ENCODE assay signal across 9 cellular contexts in genomic region chr21:34807881-34808568, GRCh38.
A peak's percentile ranks its signal among the peaks of the same experiment; 100 is the strongest.
DNase-seq lines count a peak whose midpoint lies in the region; ATAC-seq, FAIRE-seq and TF ChIP-seq lines count a peak whose summit lies in the region.
"Had no signal": no experiment of that assay in that cellular context is flagged by ENCODE, and none has a peak within 500 bp of the region (broad histone marks: within the 10 kb centered on the region; RNA-seq: fewer than 3 reads in every experiment).

No MANE protein-coding gene starts in this region.

- peak; percentile 50 to 70 for DNase-seq in A549 (ENCODE audit: low read depth in 1 of 2, low spot score in 1 of 2)
- peak; percentile 86 for DNase-seq in activated CD4-positive, alpha-beta T cell treated with anti-CD3 and anti-CD28 coated beads for 36 hours
- DNase-seq in choroid plexus epithelial cell (ENCODE audit: low read depth): peak; percentile 96
- DNase-seq in sciatic nerve (ENCODE audit: low spot score): no peak
- DNase-seq in cortex of kidney (lab: John Stamatoyannopoulos, UW): no peak
- DNase-seq in DMS153 (lab: John Stamatoyannopoulos, UW): no peak
- no peak for DNase-seq in hippocampal formation (lab: John Stamatoyannopoulos, UW)

- peak overlapping the region; percentile 87 for H3K27ac Mint-ChIP-seq in activated CD4-positive, alpha-beta T cell treated with anti-CD3 and anti-CD28 coated beads for 36 hours

- TF ChIP-seq EP300 in A549 (IDR thresholded peaks at IDR 0.05): peak in 1 of 2 experiments; percentile 30; a peak in 2 of 5 replicates

- H3K4me3 Mint-ChIP-seq in activated CD4-positive, alpha-beta T cell treated with anti-CD3 and anti-CD28 coated beads for 36 hours: peak overlapping the region; percentile 27

- peak; percentile 78 to 88 for ATAC-seq in A549
- peak; percentile 34 for ATAC-seq in HG03442 (IDR thresholded peaks at IDR 0.05; ENCODE audit: unreplicated experiment)
- ATAC-seq in activated CD4-positive, alpha-beta T cell treated with anti-CD3 and anti-CD28 coated beads for 36 hours: peak; percentile 54
- ATAC-seq in sciatic nerve: peak; percentile 51

- peak overlapping the region; percentile 95 to 97 for H3K27ac ChIP-seq in A549

- peaks cover 54% of the 10 kb centered on the region for H3K4me1 ChIP-seq in A549

- peak overlapping the region; percentile 67 for H3K4me2 ChIP-seq in A549

- H3K4me3 ChIP-seq in A549: no peak overlapping the region
- no peak overlapping the region for H3K4me3 ChIP-seq in choroid plexus epithelial cell (ENCODE audit: low read depth, low read length)

- no peak for TF ChIP-seq POLR2A in A549 (IDR thresholded peaks at IDR 0.05; ENCODE audit: low read length)

- H3K4me1 Mint-ChIP-seq in activated CD4-positive, alpha-beta T cell treated with anti-CD3 and anti-CD28 coated beads for 36 hours: peaks cover 88% of the 10 kb centered on the region

- WGBS in A549 (ENCODE audit: missing lambda C conversion rate): 55% methylated on average over 10 of the region's 15 CpGs

- peaks cover 26% of the 10 kb centered on the region for H3K9me3 ChIP-seq in A549

- H3K27me3 Mint-ChIP-seq in activated CD4-positive, alpha-beta T cell treated with anti-CD3 and anti-CD28 coated beads for 36 hours: no peaks in the 10 kb centered on the region

- peaks cover 5% of the 10 kb centered on the region for H3K9me3 Mint-ChIP-seq in activated CD4-positive, alpha-beta T cell treated with anti-CD3 and anti-CD28 coated beads for 36 hours (ENCODE audit: low read depth)

- POLR2A ChIA-PET in A549 (lab: Yijun Ruan, JAX): interaction anchor here (0.8 to 2.4 kb wide), 8 partner anchors 13 to 82 kb away, joined by 3 to 12 read pairs (median 7); no protein-coding TSS in a partner anchor
- POLR2A ChIA-PET in activated CD4-positive, alpha-beta T cell treated with anti-CD3 and anti-CD28 coated beads for 36 hours (lab: Charles Lee): interaction anchor here (0.7 to 1.5 kb wide), 4 partner anchors 11 to 240 kb away, joined by 3 to 5 read pairs (median 4); no protein-coding TSS in a partner anchor

- no peak for TF ChIP-seq CTCF in A549 (IDR thresholded peaks at IDR 0.05)
- TF ChIP-seq CTCF in choroid plexus epithelial cell (conservative IDR thresholded peaks at IDR 0.05; ENCODE audit: low read depth, low read length): no peak

- FAIRE-seq in A549 (lab: Jason Lieb, UNC): no peak
- FAIRE-seq: G401.6 had no signal

- peaks cover 68% of the 10 kb centered on the region for H3K36me3 Mint-ChIP-seq in activated CD4-positive, alpha-beta T cell treated with anti-CD3 and anti-CD28 coated beads for 36 hours (ENCODE audit: low read depth)

- CTCF ChIA-PET in A549 (lab: Yijun Ruan, JAX): interaction anchor here (0.9 to 2.1 kb wide), 6 partner anchors 12 to 79 kb away, joined by 3 to 7 read pairs (median 4); no protein-coding TSS in a partner anchor
- CTCF ChIA-PET in activated CD4-positive, alpha-beta T cell treated with anti-CD3 and anti-CD28 coated beads for 36 hours (lab: Charles Lee): interaction anchor here (0.6 to 1.6 kb wide), 9 partner anchors 17 to 459 kb away, joined by 3 to 6 read pairs (median 3); no protein-coding TSS in a partner anchor

- TF ChIP-seq RAD21 in A549 (conservative IDR thresholded peaks at IDR 0.05 in 1 of 2, IDR thresholded peaks at IDR 0.05 in 1 of 2): no peak; a peak in 1 of 5 replicates

- intact Hi-C loops in activated CD4-positive, alpha-beta T cell treated with anti-CD3 and anti-CD28 coated beads for 36 hours (cut with DNase I, micrococcal nuclease): loop anchor here (1.0 to 10.0 kb wide), 10 partner anchors 58 to 720 kb away; partner anchors contain the start of gene RUNX1 (in 2 of the 2)
- intact Hi-C loops in sciatic nerve (cut with DNase I): no loop called here

TF ChIP-seq in A549, 52 proteins besides CTCF, POLR2A, EP300 and RAD21 (continues in another document):
- no peak for TF ChIP-seq HOXA7 (CRISPR knock-in tag; IDR thresholded peaks at IDR 0.05)
- TF ChIP-seq FOSL2 (IDR thresholded peaks at IDR 0.05): no peak
- no peak for TF ChIP-seq FOSL2 (CRISPR knock-in tag; IDR thresholded peaks at IDR 0.05)
- TF ChIP-seq KDM1A (IDR thresholded peaks at IDR 0.05; ENCODE audit: low read depth): no peak
- TF ChIP-seq ZSCAN20 (CRISPR knock-in tag; IDR thresholded peaks at IDR 0.05): no peak
- TF ChIP-seq MAFK (IDR thresholded peaks at IDR 0.05; ENCODE audit: partially characterized antibody): no peak
- no peak for TF ChIP-seq REST (IDR thresholded peaks at IDR 0.05)
- no peak for TF ChIP-seq FOSB (CRISPR knock-in tag; IDR thresholded peaks at IDR 0.05)
- no peak for TF ChIP-seq NR3C1 (IDR thresholded peaks at IDR 0.05)
- TF ChIP-seq POLR2AphosphoS2 (conservative IDR thresholded peaks at IDR 0.05; ENCODE audit: low read length): no peak
- TF ChIP-seq EHF (CRISPR knock-in tag; IDR thresholded peaks at IDR 0.05): 0 out of 2 replicates have a peak, but pooled peaks have one; percentile 33
- no peak for TF ChIP-seq MAZ (IDR thresholded peaks at IDR 0.05; ENCODE audit: borderline replicate concordance, low read depth, low read length)
- 0 out of 2 replicates have a peak, but pooled peaks have one; percentile 22 for TF ChIP-seq E2F6 (IDR thresholded peaks at IDR 0.05; ENCODE audit: borderline replicate concordance, low read depth)
- TF ChIP-seq RCOR1 (IDR thresholded peaks at IDR 0.05; ENCODE audit: low read depth, low read length): no peak
- TF ChIP-seq USF2 (IDR thresholded peaks at IDR 0.05): no peak
- TF ChIP-seq BHLHE40 (IDR thresholded peaks at IDR 0.05; ENCODE audit: low read depth, low read length): no peak
- no peak for TF ChIP-seq SMC3 (IDR thresholded peaks at IDR 0.05)
- no peak for TF ChIP-seq ELK1 (IDR thresholded peaks at IDR 0.05; ENCODE audit: low read depth, low read length)
- no peak for TF ChIP-seq FOXS1 (CRISPR knock-in tag; IDR thresholded peaks at IDR 0.05)
- TF ChIP-seq RNF2 (IDR thresholded peaks at IDR 0.05; ENCODE audit: borderline replicate concordance, low read depth): no peak
- TF ChIP-seq HOXB13 (CRISPR knock-in tag; IDR thresholded peaks at IDR 0.05; ENCODE audit: low read depth): peak; percentile 29; the same call in 1 of the 2 replicates
- no peak for TF ChIP-seq TFCP2L1 (CRISPR knock-in tag; IDR thresholded peaks at IDR 0.05)
- 0 out of 5 replicates have a peak, but pooled peaks of 1 of the 2 experiments have one; percentile 24 for TF ChIP-seq JUN (IDR thresholded peaks at IDR 0.05)
- no peak for TF ChIP-seq CBX8 (IDR thresholded peaks at IDR 0.05)
- TF ChIP-seq GATA3 (IDR thresholded peaks at IDR 0.05; ENCODE audit: borderline replicate concordance): no peak; the same call in 1 of the 2 replicates
- TF ChIP-seq HDAC2 (IDR thresholded peaks at IDR 0.05): no peak

Comparison
In these comparisons a context has a peak if more than half of its experiments do, and no peak if none do; other contexts are left out.
1. DNase-seq: peak in A549 (2 of 2), activated CD4-positive, alpha-beta T cell treated with anti-CD3 and anti-CD28 coated beads for 36 hours (single experiment) and choroid plexus epithelial cell (single experiment); none in sciatic nerve (single experiment), cortex of kidney (single experiment), DMS153 (single experiment) and hippocampal formation (0 of 2).
2. Peak in every context shown above with its lines, with median percentiles within 50 percentile points of each other: ATAC-seq.